Comparison of ENCODE assay signal across 25 cellular contexts in the genomic region with DNA sequence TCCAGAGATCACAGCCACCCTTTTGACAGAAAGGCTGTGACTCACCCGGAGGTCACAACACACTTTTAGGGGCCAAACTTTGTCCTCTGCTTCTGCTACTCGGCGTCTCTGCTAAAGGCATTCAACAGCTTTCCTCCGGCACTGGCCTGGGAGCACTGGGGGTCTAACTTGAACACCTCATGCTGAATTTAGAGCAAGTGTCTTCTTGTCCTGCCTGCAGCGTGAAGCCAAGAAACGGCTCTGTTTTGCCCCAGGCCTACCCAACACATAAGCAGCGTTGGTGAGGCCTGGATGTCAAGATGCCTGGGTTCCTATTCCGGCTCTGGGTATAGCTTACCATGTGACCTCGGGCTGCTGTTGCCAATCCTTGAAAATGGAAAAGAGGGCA. TPM values are rescaled to one million over a fixed set of nuclear protein-coding genes. Genes with fewer than 3 reads are reported as not detected.
"Had no signal": no experiment of that assay in that cellular context is flagged by ENCODE, and none has a peak within 500 bp of the region (broad histone marks: within the 10 kb centered on the region; RNA-seq: fewer than 3 reads in every experiment).

No MANE protein-coding gene starts in this region.

- H3K9me3 Mint-ChIP-seq: neural progenitor cell; stimulated activated naive B cell treated with anti-CD40 and anti-IgM and Interleukin-4, amounts not matched to agents 10 μg/mL and 1 μg/mL and 100 μg/mL, for 72 hours; stimulated activated naive CD8-positive, alpha-beta T cell treated with anti-CD3 and anti-CD28 coated beads, Interleukin-15, amount 100 ng/mL, for 72 hours had no signal

- H3K9me3 ChIP-seq: lower lobe of right lung, psoas muscle, spleen, testis, tibial nerve had no signal

- ATAC-seq: lower lobe of right lung; psoas muscle; sciatic nerve; stimulated activated naive B cell treated with anti-CD40 and anti-IgM and Interleukin-4, amounts not matched to agents 10 μg/mL and 1 μg/mL and 100 μg/mL, for 72 hours; stimulated activated naive CD8-positive, alpha-beta T cell treated with anti-CD3 and anti-CD28 coated beads, Interleukin-15, amount 100 ng/mL, for 72 hours had no signal

- H3K27me3 ChIP-seq: testis had no signal

- H3K27ac Mint-ChIP-seq: neural progenitor cell; stimulated activated naive CD8-positive, alpha-beta T cell treated with anti-CD3 and anti-CD28 coated beads, Interleukin-15, amount 100 ng/mL, for 72 hours had no signal

- H3K4me3 ChIP-seq: coronary artery, hepatocyte, lower lobe of right lung, neural progenitor cell, psoas muscle, testis, tibial nerve had no signal

- DNase-seq: effector CD4-positive, alpha-beta T cell; foreskin melanocyte; head of caudate nucleus; lower lobe of right lung; mesenchymal stem cell; midbrain; naive B cell; nucleus accumbens; psoas muscle; retina; spleen; stimulated activated CD4-positive, alpha-beta T cell treated with anti-CD3 and anti-CD28 coated beads, Interleukin-15, amount 100 ng/mL, for 24 hours; stimulated activated CD4-positive, alpha-beta T cell treated with anti-CD3 and anti-CD28 coated beads, Interleukin-1b, Interleukin-23, amount 100 ng/mL, for 48 hours; stimulated activated CD4-positive, alpha-beta T cell treated with anti-CD3 and anti-CD28 coated beads, Interleukin-4, amount 100 ng/mL, for 24 hours; stimulated activated naive B cell treated with anti-CD40 and anti-IgM and Interleukin-4, amounts not matched to agents 10 μg/mL and 1 μg/mL and 100 μg/mL, for 72 hours; stimulated activated naive CD8-positive, alpha-beta T cell treated with anti-CD3 and anti-CD28 coated beads, Interleukin-15, amount 100 ng/mL, for 72 hours; testis had no signal

- H3K4me1 Mint-ChIP-seq: neural progenitor cell had no signal

- H3K36me3 Mint-ChIP-seq: stimulated activated naive B cell treated with anti-CD40 and anti-IgM and Interleukin-4, amounts not matched to agents 10 μg/mL and 1 μg/mL and 100 μg/mL, for 72 hours had no signal

- H3K27ac ChIP-seq: coronary artery, hepatocyte, lower lobe of right lung, neural progenitor cell, psoas muscle, spleen, testis, tibial nerve had no signal

- H3K4me1 ChIP-seq: psoas muscle, testis had no signal

RNA-seq across cellular contexts. Expression of gene CDH22, which starts 2.3 kb away (rescaled TPM):
- total RNA-seq: chondrocyte, hepatocyte, kidney epithelial cell, spleen, subcutaneous adipose tissue had no signal
- polyA plus RNA-seq: hepatocyte, spleen had no signal
